Comparison of ENCODE assay signal across 8 cellular contexts in the genomic region with DNA sequence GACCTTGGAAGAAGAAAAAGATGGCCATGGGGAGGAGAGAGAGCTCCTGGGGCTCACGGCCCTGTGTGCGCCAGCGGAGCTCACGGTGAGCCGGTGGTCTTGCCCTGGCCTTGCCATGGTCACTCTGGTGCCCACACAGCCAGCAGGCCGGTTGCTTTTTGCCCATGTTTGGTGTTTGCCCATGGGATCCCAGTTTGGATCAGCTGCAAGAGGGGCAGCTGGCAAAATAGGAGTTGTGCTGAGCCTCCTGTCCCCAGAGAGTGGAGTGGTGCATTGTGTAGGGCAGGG. TPM values are rescaled to one million over a fixed set of nuclear protein-coding genes. Genes with fewer than 3 reads are reported as not detected.
A peak's percentile ranks its signal among the peaks of the same experiment; 100 is the strongest.
DNase-seq lines count a peak whose midpoint lies in the region; ATAC-seq and TF ChIP-seq lines count a peak whose summit lies in the region.

No MANE protein-coding gene starts in this region.

- H3K27ac ChIP-seq in SJSA1 (no peak overlapping the region), esophagus squamous epithelium (peak overlapping the region; percentile 90 to 96 (median 94)), trophoblast cell (ENCODE audit: low read depth, low read length) (no peak overlapping the region)

- no peak for TF ChIP-seq CTCF in esophagus squamous epithelium (IDR thresholded peaks at IDR 0.05)

- H3K36me3 ChIP-seq in SJSA1: peaks cover 10% of the 10 kb centered on the region
- peaks cover 0 to 15% (median 0%) of the 10 kb centered on the region in 3 donors for H3K36me3 ChIP-seq in esophagus squamous epithelium
- no peaks in the 10 kb centered on the region for H3K36me3 ChIP-seq in trophoblast cell (ENCODE audit: control insufficient read depth in 1 of 2, insufficient read depth in 2 of 2, low read length in 2 of 2)

- H3K18ac ChIP-seq in trophoblast cell (ENCODE audit: low read length): peak overlapping the region; percentile 11

- intact Hi-C loops in esophagus squamous epithelium (cut with DNase I) (no loop called here), left colon (cut with DNase I, micrococcal nuclease) (no loop called here)

- H3K4ac ChIP-seq in trophoblast cell (ENCODE audit: low read depth, low read length): peak overlapping the region; percentile 95

- no peak overlapping the region for H3K23ac ChIP-seq in trophoblast cell (ENCODE audit: low read length)

- peak overlapping the region; percentile 4 for H2AFZ ChIP-seq in trophoblast cell (ENCODE audit: insufficient read depth, low read length, poor library complexity)

- H2BK120ac ChIP-seq in trophoblast cell (ENCODE audit: insufficient read depth, low read length, poor library complexity): no peak overlapping the region

- H3K9me3 ChIP-seq in SJSA1 (replicated peaks) (peaks cover 4% of the 10 kb centered on the region; the same call in 1 of the 2 replicates), esophagus squamous epithelium (no peaks in the 10 kb centered on the region), trophoblast cell (ENCODE audit: insufficient read depth, low read depth, low read length) (no peaks in the 10 kb centered on the region)

- H3K4me3 ChIP-seq in GM08714 (ENCODE audit: low read length): peak overlapping the region; percentile 76; the same call in 1 of the 2 replicates
- peak overlapping the region; percentile 79 for H3K4me3 ChIP-seq in SJSA1
- peak overlapping the region; percentile 86 to 99 (median 93) for H3K4me3 ChIP-seq in esophagus squamous epithelium
- no peak overlapping the region for H3K4me3 ChIP-seq in trophoblast cell (ENCODE audit: low read depth, low read length)

- no peak overlapping the region for H3K9ac ChIP-seq in trophoblast cell (ENCODE audit: low read length)

- H2AK5ac ChIP-seq in trophoblast cell (ENCODE audit: low read length): no peak overlapping the region

- H3K79me2 ChIP-seq in trophoblast cell (ENCODE audit: control insufficient read depth, insufficient read depth, low read length, poor library complexity): peaks cover 20% of the 10 kb centered on the region

- DNase-seq in SJSA1 (ENCODE audit: low read depth in 1 of 2, low spot score in 2 of 2) (no peak), esophagus squamous epithelium (lab: John Stamatoyannopoulos, UW) (no peak), trophoblast cell (no peak), left colon (no peak)

- no peak for TF ChIP-seq POLR2A in esophagus squamous epithelium (IDR thresholded peaks at IDR 0.05)

- peak overlapping the region; percentile 22 for H2BK5ac ChIP-seq in trophoblast cell (ENCODE audit: low read depth, low read length, poor library complexity)

- WGBS in esophagus squamous epithelium, 2 donors: 21 to 28% methylated on average over 6 of the region's 6 CpGs
- whole genome bisulfite sequencing in trophoblast cell (ENCODE audit: extremely low coverage, insufficient coverage, insufficient read length): no CpG with 5 or more reads among the region's 6 CpGs

- peaks cover 11% of the 10 kb centered on the region for H3K79me1 ChIP-seq in trophoblast cell (ENCODE audit: low read length)

- H4K91ac ChIP-seq in trophoblast cell (ENCODE audit: low read depth, low read length): no peak overlapping the region

- H3K27me3 ChIP-seq in SJSA1 (replicated peaks): no peaks in the 10 kb centered on the region
- no peaks in the 10 kb centered on the region for H3K27me3 ChIP-seq in esophagus squamous epithelium
- no peaks in the 10 kb centered on the region for H3K27me3 ChIP-seq in trophoblast cell (ENCODE audit: insufficient read depth, low read length)

- H3K4me2 ChIP-seq in trophoblast cell (ENCODE audit: low read length): peak overlapping the region; percentile 80

- ATAC-seq in GM19397 (IDR thresholded peaks at IDR 0.05; ENCODE audit: unreplicated experiment) (no peak), GM21390 (IDR thresholded peaks at IDR 0.05; ENCODE audit: unreplicated experiment) (no peak), GM18502 (IDR thresholded peaks at IDR 0.05; ENCODE audit: poor library complexity, unreplicated experiment) (no peak), left colon (no peak)

- no peak overlapping the region for H4K12ac ChIP-seq in trophoblast cell (ENCODE audit: low read depth, low read length)

- no peak overlapping the region for H4K8ac ChIP-seq in trophoblast cell (ENCODE audit: low read depth, low read length)

- peak overlapping the region; percentile 20 for H2BK12ac ChIP-seq in trophoblast cell (ENCODE audit: low read length)

- peak overlapping the region; percentile 40 for H3K14ac ChIP-seq in trophoblast cell (ENCODE audit: low read length)

- H3K4me1 ChIP-seq in SJSA1 (replicated peaks) (peaks cover 33% of the 10 kb centered on the region), esophagus squamous epithelium (peaks cover 43 to 95% (median 61%) of the 10 kb centered on the region in 3 donors), trophoblast cell (ENCODE audit: control insufficient read depth in 1 of 2, insufficient read depth in 2 of 2, low read length in 2 of 2) (peaks cover 39 to 48% of the 10 kb centered on the region in 2 experiments)

RNA-seq across cellular contexts. Expression of a gene that starts 1.6 kb away (rescaled TPM):
- 41.6 and 62.1 TPM in 2 replicates for total RNA-seq in SJSA1 (2014; rRNA removed; shearing (Covaris generic))
- total RNA-seq in esophagus squamous epithelium (100 to 1,000 TPM; 214 to 483 (median 313) TPM), left colon (100 to 1,000 TPM; 186 to 256 TPM)
- polyA plus RNA-seq in trophoblast cell (2013): 146 and 153 TPM in 2 replicates

RNA-seq across cellular contexts. Expression of a gene that starts 12.9 kb away (rescaled TPM):
- 1.6 and 3.0 TPM in 2 replicates for total RNA-seq in SJSA1 (2014; rRNA removed; shearing (Covaris generic))
- total RNA-seq in esophagus squamous epithelium (1 to 10 TPM in 2 of 4 donors, under 1 TPM in 1, not detected in 1; 0.44 to 3.2 (median 1.6) TPM), left colon (10 to 100 TPM in 1 of 2 donors, 1 to 10 TPM in 1; 7.6 to 14.2 TPM)
- polyA plus RNA-seq in trophoblast cell (2013): 0.62 and 1.0 TPM in 2 replicates

RNA-seq across cellular contexts. Expression of a gene that starts 26.2 kb away (rescaled TPM):
- 32.9 and 61.3 TPM in 2 replicates for total RNA-seq in SJSA1 (2014; rRNA removed; shearing (Covaris generic))
- 10 to 100 TPM; 17.3 to 29.8 (median 24.5) TPM for total RNA-seq in esophagus squamous epithelium
- polyA plus RNA-seq in trophoblast cell (2013): 19.2 and 20.1 TPM in 2 replicates
- 10 to 100 TPM; 30.7 to 42.8 TPM for total RNA-seq in left colon

RNA-seq across cellular contexts. Expression of a gene that starts 37.3 kb away (rescaled TPM):
- total RNA-seq in SJSA1 (2014; rRNA removed; shearing (Covaris generic)): not detected in 2 replicates
- total RNA-seq in esophagus squamous epithelium (1 to 10 TPM in 2 of 4 donors, under 1 TPM in 2; 0.48 to 1.3 (median 0.89) TPM), left colon (1 to 10 TPM in 1 of 2 donors, under 1 TPM in 1; 0.82 to 2.0 TPM)
- polyA plus RNA-seq in trophoblast cell (2013): not detected in 2 replicates

Comparison
In these comparisons a context has a peak if more than half of its experiments do, and no peak if none do; other contexts are left out.
1. H3K27ac ChIP-seq: peak in esophagus squamous epithelium (4 of 4); none in SJSA1 (single experiment) and trophoblast cell (single experiment).